Comparison of ENCODE assay signal across 16 cellular contexts in genomic region chr7:25638590-25638989, GRCh38.
DNase-seq lines count a peak whose midpoint lies in the region; ATAC-seq, FAIRE-seq and TF ChIP-seq lines count a peak whose summit lies in the region.
"Had no signal": no experiment of that assay in that cellular context is flagged by ENCODE, and none has a peak within 500 bp of the region (broad histone marks: within the 10 kb centered on the region; RNA-seq: fewer than 3 reads in every experiment).

No MANE protein-coding gene starts in this region.

- H3K4ac ChIP-seq in mesendoderm (ENCODE audit: low read depth, low read length) = no peak overlapping the region
- H3K4ac ChIP-seq in trophoblast cell (ENCODE audit: low read depth, low read length) = no peak overlapping the region

- H3K79me2 ChIP-seq in mesendoderm (ENCODE audit: control insufficient read depth, insufficient read depth, low read length) (no peaks in the 10 kb centered on the region), trophoblast cell (ENCODE audit: control insufficient read depth, insufficient read depth, low read length, poor library complexity) (no peaks in the 10 kb centered on the region)

- DNase-seq in chondrocyte (ENCODE audit: low spot score) (no peak), mesendoderm (peak; percentile 54), trophoblast cell (peak; percentile 39 to 76), AG08396 (ENCODE audit: low spot score) (no peak), H54 (ENCODE audit: insufficient read length, low spot score) (no peak)
- DNase-seq: BE2C; Caco-2; CD8-positive, alpha-beta memory T cell; DND-41; GDM1 had no signal

- no peak overlapping the region for H2BK15ac ChIP-seq in mesendoderm (replicated peaks; ENCODE audit: low read depth)

- no peak for TF ChIP-seq POLR2A in H54 (IDR thresholded peaks at IDR 0.05; ENCODE audit: low read depth, low read length)

- TF ChIP-seq CTCF in chondrocyte (IDR thresholded peaks at IDR 0.05) = no peak

- H4K91ac ChIP-seq in trophoblast cell (ENCODE audit: low read depth, low read length) = peak overlapping the region; percentile 64

- H4K5ac ChIP-seq in mesendoderm (ENCODE audit: low read length) = no peak overlapping the region

- peak overlapping the region; percentile 22 for H2BK12ac ChIP-seq in trophoblast cell (ENCODE audit: low read length)

- H3K4me3 Mint-ChIP-seq in chondrocyte (ENCODE audit: unreplicated experiment) = no peak overlapping the region
- H3K4me3 Mint-ChIP-seq: CD8-positive, alpha-beta memory T cell had no signal

- no peak overlapping the region for H3K4me3 ChIP-seq in BLaER1 treated with 17β-estradiol and CSF1 and Interleukin-3, amounts not matched to agents 10 nM and 100 nM
- no peak overlapping the region for H3K4me3 ChIP-seq in mesendoderm (ENCODE audit: low read length)
- no peak overlapping the region for H3K4me3 ChIP-seq in trophoblast cell (ENCODE audit: low read depth, low read length)

- no peaks in the 10 kb centered on the region for H3K27me3 Mint-ChIP-seq in chondrocyte (ENCODE audit: low read depth)

- no peak for FAIRE-seq in H54 (lab: Jason Lieb, UNC)
- FAIRE-seq: A204.1, GM12892, H1 had no signal

- H2BK120ac ChIP-seq in mesendoderm (ENCODE audit: low read depth, low read length) = no peak overlapping the region
- H2BK120ac ChIP-seq in trophoblast cell (ENCODE audit: insufficient read depth, low read length, poor library complexity) = no peak overlapping the region

- no peak for ATAC-seq in GM21619 (IDR thresholded peaks at IDR 0.05; ENCODE audit: unreplicated experiment)
- ATAC-seq: HCT116 had no signal

- H4K8ac ChIP-seq in mesendoderm (ENCODE audit: low read depth, low read length) (no peak overlapping the region), trophoblast cell (ENCODE audit: low read depth, low read length) (no peak overlapping the region)

- H3K14ac ChIP-seq in trophoblast cell (ENCODE audit: low read length) = no peak overlapping the region

- H3K56ac ChIP-seq in mesendoderm (ENCODE audit: low read length) = no peak overlapping the region

- H3K27me3 ChIP-seq in BLaER1 treated with 17β-estradiol and CSF1 and Interleukin-3, amounts not matched to agents 10 nM and 100 nM = no peaks in the 10 kb centered on the region
- no peaks in the 10 kb centered on the region for H3K27me3 ChIP-seq in mesendoderm (ENCODE audit: insufficient read depth, low read length, poor library complexity)
- no peaks in the 10 kb centered on the region for H3K27me3 ChIP-seq in trophoblast cell (ENCODE audit: insufficient read depth, low read length)
- H3K27me3 ChIP-seq: BE2C had no signal

- H3K23ac ChIP-seq in mesendoderm (ENCODE audit: low read length) (no peak overlapping the region), trophoblast cell (ENCODE audit: low read length) (no peak overlapping the region)

- no peak overlapping the region for H4K12ac ChIP-seq in trophoblast cell (ENCODE audit: low read depth, low read length)

- H3K36me3 Mint-ChIP-seq in chondrocyte (ENCODE audit: low read depth) = no peaks in the 10 kb centered on the region
- H3K36me3 Mint-ChIP-seq: CD8-positive, alpha-beta memory T cell had no signal

- no CpG with 5 or more reads among the region's 2 CpGs for WGBS in mesendoderm (ENCODE audit: extremely low coverage, insufficient coverage, low lambda C conversion rate)
- no CpG with 5 or more reads among the region's 2 CpGs for WGBS in trophoblast cell (ENCODE audit: extremely low coverage, insufficient coverage, insufficient read length)

- no peaks in the 10 kb centered on the region for H3K36me3 ChIP-seq in BLaER1 treated with 17β-estradiol and CSF1 and Interleukin-3, amounts not matched to agents 10 nM and 100 nM
- H3K36me3 ChIP-seq in mesendoderm (ENCODE audit: control insufficient read depth, insufficient read depth, low read length) (no peaks in the 10 kb centered on the region), trophoblast cell (ENCODE audit: control insufficient read depth in 1 of 2, insufficient read depth in 2 of 2, low read length in 2 of 2) (no peaks in the 10 kb centered on the region)
- H3K36me3 ChIP-seq: BE2C had no signal

- H2AK5ac ChIP-seq in mesendoderm (ENCODE audit: low read length) (no peak overlapping the region), trophoblast cell (ENCODE audit: low read length) (no peak overlapping the region)

- H3K4me2 ChIP-seq in BLaER1 treated with 17β-estradiol and CSF1 and Interleukin-3, amounts not matched to agents 10 nM and 100 nM = peak overlapping the region in 10 of 11 experiments; percentile 4 to 73 (median 62); a peak in 17 of 22 replicates
- H3K4me2 ChIP-seq in mesendoderm (ENCODE audit: low read length) = no peak overlapping the region
- H3K4me2 ChIP-seq in trophoblast cell (ENCODE audit: low read length) = no peak overlapping the region

- peaks cover 54% of the 10 kb centered on the region for H3K4me1 Mint-ChIP-seq in chondrocyte (ENCODE audit: low read depth)
- H3K4me1 Mint-ChIP-seq: CD8-positive, alpha-beta memory T cell had no signal

- no peak overlapping the region for H2AFZ ChIP-seq in trophoblast cell (ENCODE audit: insufficient read depth, low read length, poor library complexity)

- no peak overlapping the region for H2BK5ac ChIP-seq in mesendoderm (ENCODE audit: low read length)
- no peak overlapping the region for H2BK5ac ChIP-seq in trophoblast cell (ENCODE audit: low read depth, low read length, poor library complexity)

- H3K18ac ChIP-seq in mesendoderm (ENCODE audit: low read length) (no peak overlapping the region), trophoblast cell (ENCODE audit: low read length) (no peak overlapping the region)

- peak overlapping the region; percentile 27 for H3K27ac Mint-ChIP-seq in chondrocyte (ENCODE audit: unreplicated experiment)

- H3K9me3 ChIP-seq in BLaER1 treated with 17β-estradiol and CSF1 and Interleukin-3, amounts not matched to agents 10 nM and 100 nM (replicated peaks in 1 of 11) = 0 out of 22 replicates have a peak, but pooled peaks cover 0 to 6% (median 0%) of the 10 kb centered on the region in 11 experiments
- no peaks in the 10 kb centered on the region for H3K9me3 ChIP-seq in trophoblast cell (ENCODE audit: insufficient read depth, low read depth, low read length)
- H3K9me3 ChIP-seq: BE2C, Caco-2 had no signal

- peaks cover 3% of the 10 kb centered on the region for H3K9me3 Mint-ChIP-seq in chondrocyte (ENCODE audit: low read depth)
- H3K9me3 Mint-ChIP-seq: CD8-positive, alpha-beta memory T cell had no signal

- H4K20me1 ChIP-seq in BLaER1 treated with 17β-estradiol and CSF1 and Interleukin-3, amounts not matched to agents 10 nM and 100 nM = no peaks in the 10 kb centered on the region

- H3K9ac ChIP-seq in BLaER1 treated with 17β-estradiol and CSF1 and Interleukin-3, amounts not matched to agents 10 nM and 100 nM = peak overlapping the region in 3 of 11 experiments; percentile 12 to 49 (median 18); a peak in 2 of 22 replicates
- no peak overlapping the region for H3K9ac ChIP-seq in mesendoderm (ENCODE audit: low read length)
- H3K9ac ChIP-seq in trophoblast cell (ENCODE audit: low read length) = no peak overlapping the region

- H3K79me1 ChIP-seq in mesendoderm (ENCODE audit: low read length) (no peaks in the 10 kb centered on the region), trophoblast cell (ENCODE audit: low read length) (peaks cover 13% of the 10 kb centered on the region)

- H3K4me1 ChIP-seq in BLaER1 treated with 17β-estradiol and CSF1 and Interleukin-3, amounts not matched to agents 10 nM and 100 nM = peaks cover 0 to 33% (median 26%) of the 10 kb centered on the region in 10 experiments; a peak in 16 of 20 replicates
- H3K4me1 ChIP-seq in mesendoderm (ENCODE audit: control insufficient read depth, low read depth, low read length) (peaks cover 2% of the 10 kb centered on the region), trophoblast cell (ENCODE audit: control insufficient read depth in 1 of 2, insufficient read depth in 2 of 2, low read length in 2 of 2) (peaks cover 0 to 8% of the 10 kb centered on the region in 2 experiments)
- H3K4me1 ChIP-seq: Caco-2 had no signal

- H3K27ac ChIP-seq in BLaER1 treated with 17β-estradiol and CSF1 and Interleukin-3, amounts not matched to agents 10 nM and 100 nM = peak overlapping the region in 7 of 11 experiments; percentile 36 to 74 (median 54); a peak in 14 of 22 replicates
- no peak overlapping the region for H3K27ac ChIP-seq in mesendoderm (ENCODE audit: low read depth, low read length)
- H3K27ac ChIP-seq in trophoblast cell (ENCODE audit: low read depth, low read length) = no peak overlapping the region

Comparison
In these comparisons a context has a peak if more than half of its experiments do, and no peak if none do; other contexts are left out.
1. H3K27ac ChIP-seq: peak in BLaER1 treated with 17β-estradiol and CSF1 and Interleukin-3, amounts not matched to agents 10 nM and 100 nM (7 of 11); none in mesendoderm (single experiment) and trophoblast cell (single experiment).
2. H3K4me2 ChIP-seq: peak in BLaER1 treated with 17β-estradiol and CSF1 and Interleukin-3, amounts not matched to agents 10 nM and 100 nM (10 of 11); none in mesendoderm (single experiment) and trophoblast cell (single experiment).
3. DNase-seq: peak in mesendoderm (single experiment) and trophoblast cell (2 of 2); none in chondrocyte (single experiment), AG08396 (single experiment) and H54 (single experiment).